Comparison of ENCODE assay signal across 1 cellular context in the genomic region with DNA sequence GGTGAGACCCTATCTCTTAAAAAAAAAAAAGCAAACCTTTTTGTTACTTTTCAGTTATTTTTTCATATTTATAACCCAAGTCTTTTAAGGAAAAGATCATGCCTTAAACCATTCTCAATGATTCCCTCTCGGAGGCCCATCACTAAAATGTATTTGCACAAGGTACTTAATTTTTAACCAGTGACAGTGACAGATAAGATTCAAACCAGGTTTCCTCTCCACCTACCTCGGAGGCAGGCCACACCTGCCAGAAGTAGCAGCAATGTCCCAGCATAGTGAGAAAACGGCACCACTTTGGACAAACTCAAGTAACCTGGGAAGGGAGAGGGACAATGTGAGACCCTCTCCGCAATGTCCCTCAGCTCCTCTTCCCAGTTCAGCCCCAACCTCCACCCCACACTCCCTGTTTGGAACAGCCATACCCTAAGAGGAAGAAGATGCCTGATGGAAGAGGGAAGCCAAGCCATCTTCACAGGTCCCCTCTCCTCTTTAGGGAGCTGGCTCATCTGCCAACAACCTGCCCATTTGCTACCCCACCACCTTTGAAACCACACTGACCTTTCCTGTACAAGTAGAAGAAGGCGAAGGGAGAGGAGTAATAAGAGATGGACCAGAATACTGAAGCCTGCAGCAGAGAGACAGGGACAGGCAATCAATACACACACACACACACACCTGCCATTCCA.
TF ChIP-seq lines count a peak whose summit lies in the region.

No MANE protein-coding gene starts in this region.

TF ChIP-seq in GM23338, 12 proteins besides CTCF, POLR2A, EP300 and RAD21 (continued from another document):
- TF ChIP-seq, protein P1, sequence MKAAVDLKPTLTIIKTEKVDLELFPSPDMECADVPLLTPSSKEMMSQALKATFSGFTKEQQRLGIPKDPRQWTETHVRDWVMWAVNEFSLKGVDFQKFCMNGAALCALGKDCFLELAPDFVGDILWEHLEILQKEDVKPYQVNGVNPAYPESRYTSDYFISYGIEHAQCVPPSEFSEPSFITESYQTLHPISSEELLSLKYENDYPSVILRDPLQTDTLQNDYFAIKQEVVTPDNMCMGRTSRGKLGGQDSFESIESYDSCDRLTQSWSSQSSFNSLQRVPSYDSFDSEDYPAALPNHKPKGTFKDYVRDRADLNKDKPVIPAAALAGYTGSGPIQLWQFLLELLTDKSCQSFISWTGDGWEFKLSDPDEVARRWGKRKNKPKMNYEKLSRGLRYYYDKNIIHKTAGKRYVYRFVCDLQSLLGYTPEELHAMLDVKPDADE (IDR thresholded peaks at IDR 0.05), result no peak
- TF ChIP-seq STAT1 (IDR thresholded peaks at IDR 0.05; ENCODE audit: unreplicated experiment) (no peak), NANOG (IDR thresholded peaks at IDR 0.05; ENCODE audit: borderline replicate concordance) (no peak), EZH2 (IDR thresholded peaks at IDR 0.05; ENCODE audit: low read depth, unreplicated experiment) (no peak), POLR2AphosphoS5 (IDR thresholded peaks at IDR 0.05; ENCODE audit: low read depth) (no peak)
